In genomic region chr1:207868769-207869721, GRCh38 we compare ENCODE assay signal across 8 cellular contexts. TPM values are rescaled to one million over a fixed set of nuclear protein-coding genes. Genes with fewer than 3 reads are reported as not detected.
A peak's percentile ranks its signal among the peaks of the same experiment; 100 is the strongest.
DNase-seq lines count a peak whose midpoint lies in the region; ATAC-seq and TF ChIP-seq lines count a peak whose summit lies in the region.

No MANE protein-coding gene starts in this region.

- peak; percentile 97 for TF ChIP-seq CTCF in GM20000 (IDR thresholded peaks at IDR 0.05; ENCODE audit: extremely low read depth, missing control alignments)
- peak; percentile 43 for TF ChIP-seq CTCF in fibroblast of pulmonary artery (IDR thresholded peaks at IDR 0.05; ENCODE audit: low read length, missing control alignments)
- TF ChIP-seq CTCF in natural killer cell (IDR thresholded peaks at IDR 0.05): peak; percentile 84

- peak overlapping the region; percentile 70 to 90 (median 87) for H3K9ac ChIP-seq in subcutaneous abdominal adipose tissue (ENCODE audit: low read length in 5 of 5)

- H3K4me3 ChIP-seq in fibroblast of pulmonary artery (replicated peaks; ENCODE audit: low read depth, low read length) (peak overlapping the region; percentile 58), subcutaneous abdominal adipose tissue (ENCODE audit: low read depth in 1 of 5, low read length in 5 of 5) (peak overlapping the region; percentile 46 to 87 (median 81))

- H3K27ac Mint-ChIP-seq in natural killer cell: peak overlapping the region in 1 of 2 donors; percentile 84

- H3K4me1 ChIP-seq in subcutaneous abdominal adipose tissue (ENCODE audit: control insufficient read depth in 5 of 5, insufficient read depth in 5 of 5, low read length in 5 of 5): peaks cover 14 to 68% (median 60%) of the 10 kb centered on the region in 5 donors

- H3K27me3 ChIP-seq in subcutaneous abdominal adipose tissue (ENCODE audit: control insufficient read depth in 5 of 5, insufficient read depth in 4 of 5, low read length in 5 of 5): peaks cover 0 to 5% (median 0%) of the 10 kb centered on the region in 5 donors

- peak; percentile 76 to 86 (median 84) for ATAC-seq in natural killer cell

- peaks cover 0 to 9% (median 4%) of the 10 kb centered on the region in 5 donors for H3K36me3 ChIP-seq in subcutaneous abdominal adipose tissue (ENCODE audit: control insufficient read depth in 5 of 5, insufficient read depth in 5 of 5, low read length in 5 of 5)

- H3K27me3 Mint-ChIP-seq in natural killer cell (ENCODE audit: low read depth in 2 of 2): no peaks in the 10 kb centered on the region

- H3K27ac ChIP-seq in subcutaneous abdominal adipose tissue (ENCODE audit: low read depth, low read length): peak overlapping the region; percentile 86

- intact Hi-C loops in natural killer cell (cut with micrococcal nuclease): loop anchor here (1.0 to 2.0 kb wide), 2 partner anchors 41 to 70 kb away; no protein-coding TSS in a partner anchor

- peak overlapping the region; percentile 94 for H3K4me3 Mint-ChIP-seq in natural killer cell

- DNase-seq in DMS114 treated with DMSO at 0.1 percent for 48 hours (lab: John Stamatoyannopoulos, UW; ENCODE audit: unreplicated experiment): peak; percentile 29
- peak; percentile 91 for DNase-seq in GM20000 (ENCODE audit: low spot score)
- DNase-seq in HT1080 (ENCODE audit: low read depth): peak; percentile 77
- peak; percentile 78 for DNase-seq in RKO (ENCODE audit: low spot score)
- peak; percentile 67 for DNase-seq in activated effector memory CD4-positive, alpha-beta T cell treated with Interleukin-2 at 50 U/mL for 16 hours
- peak; percentile 77 for DNase-seq in fibroblast of pulmonary artery (ENCODE audit: low read depth)
- peak; percentile 78 for DNase-seq in natural killer cell

- H3K36me3 Mint-ChIP-seq in natural killer cell: no peaks in the 10 kb centered on the region

- H3K9me3 ChIP-seq in subcutaneous abdominal adipose tissue (ENCODE audit: control insufficient read depth in 5 of 5, low read length in 5 of 5): no peaks in the 10 kb centered on the region

- H3K4me1 Mint-ChIP-seq in natural killer cell: peaks cover 80 to 84% of the 10 kb centered on the region in 2 donors

- no peaks in the 10 kb centered on the region for H3K9me3 Mint-ChIP-seq in natural killer cell

RNA-seq across cellular contexts. Expression of gene CD34, which starts 41.9 kb away (rescaled TPM):
- 0.20 TPM in 1 of 2 replicates, not detected in the other for total RNA-seq in HT1080 (2014; rRNA removed; shearing (Covaris generic))
- 0.15 and 0.16 TPM in 2 replicates for polyA plus RNA-seq in HT1080 (2015; cell fraction: cytosol; rRNA removed)
- 0.18 and 0.29 TPM in 2 replicates for polyA plus RNA-seq in HT1080 (2015; cell fraction: nucleus; rRNA removed)
- under 1 TPM in 2 of 3 donors, not detected in 1; 0.14 to 0.30 TPM for total RNA-seq in natural killer cell

Comparison
In these comparisons a context has a peak if more than half of its experiments do, and no peak if none do; other contexts are left out.
1. Peak in every context shown above with its lines: DNase-seq, ATAC-seq, H3K4me3 ChIP-seq and H3K27ac ChIP-seq.
2. DNase-seq: peak in every context shown above with its lines; median percentile 91 in GM20000; 78 in RKO; 78 in natural killer cell; 77 in HT1080; 77 in fibroblast of pulmonary artery; 67 in activated effector memory CD4-positive, alpha-beta T cell treated with Interleukin-2 at 50 U/mL for 16 hours; 29 in DMS114 treated with DMSO at 0.1 percent for 48 hours.
3. CTCF ChIP-seq: peak in every context shown above with its lines; median percentile 97 in GM20000; 84 in natural killer cell; 43 in fibroblast of pulmonary artery.